ENCODE assay signal across 29 cellular contexts in the genomic region with DNA sequence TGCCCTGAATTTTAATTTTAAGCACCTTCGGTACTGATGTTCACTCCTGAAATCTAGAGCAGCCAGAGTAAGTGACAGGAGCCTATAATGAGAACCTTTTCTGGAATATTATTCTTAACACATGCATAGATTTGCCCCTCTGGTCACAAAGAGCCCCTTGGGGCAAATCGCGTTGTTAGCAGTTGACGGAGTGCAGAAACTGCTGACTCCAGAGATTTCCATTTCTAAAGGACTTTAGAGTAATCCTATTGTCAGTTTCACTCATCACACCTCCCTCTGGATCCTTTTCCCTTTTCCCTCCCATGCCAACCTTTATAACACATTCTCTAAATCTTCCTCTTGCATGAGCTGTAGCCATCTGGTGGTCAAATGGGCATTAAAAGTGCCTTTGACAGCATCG.
DNase-seq lines count a peak whose midpoint lies in the region; ATAC-seq, FAIRE-seq and TF ChIP-seq lines count a peak whose summit lies in the region.
"Had no signal": no experiment of that assay in that cellular context is flagged by ENCODE, and none has a peak within 500 bp of the region (broad histone marks: within the 10 kb centered on the region; RNA-seq: fewer than 3 reads in every experiment).

No MANE protein-coding gene starts in this region.

- no peak overlapping the region for H3K4me3 Mint-ChIP-seq in activated T-helper 17 cell treated with anti-CD3 and anti-CD28 coated beads, Interleukin-2, amount 50 U/mL, for 72 hours
- H3K4me3 Mint-ChIP-seq: activated CD8-positive, alpha-beta T cell treated with anti-CD3 and anti-CD28 coated beads, Interleukin-2, amount 10 ng/mL, durations not matched to agents 7 days and 5 days; activated naive CD4-positive, alpha-beta T cell treated with anti-CD3 and anti-CD28 coated beads, Interleukin-2, amount 50 U/mL, for 24 hours; CD8-positive, alpha-beta T cell; neural crest cell; stimulated activated naive CD8-positive, alpha-beta T cell treated with anti-CD3 and anti-CD28 coated beads, Interleukin-15, Interleukin-2, amounts not matched to agents 100 ng/mL and 50 ng/mL, for 24 hours had no signal

- DNase-seq in ELF-1 (ENCODE audit: low read depth, low spot score) (peak; percentile 58), IMR-90 (no peak), K562 (ENCODE audit: extremely low read depth in 1 of 4, low spot score in 3 of 4) (no peak), mesendoderm (peak; percentile 18), NCI-H187 (lab: John Stamatoyannopoulos, UW) (no peak), WERI-Rb-1 (no peak)
- no peak for DNase-seq in NK-92 treated with Interleukin-12 subunit alpha and Interleukin-12 subunit beta, amount 100 ng/mL, for 24 hours (lab: John Stamatoyannopoulos, UW)
- DNase-seq: ACHN; activated CD4-positive, alpha-beta T cell treated with anti-CD3 and anti-CD28 coated beads for 4 hours; activated CD8-positive, alpha-beta T cell treated with anti-CD3 and anti-CD28 coated beads, Interleukin-2, amount 10 ng/mL, durations not matched to agents 7 days and 5 days; anterior cingulate cortex; BE2C; CD8-positive, alpha-beta T cell; DMS 273 treated with DMSO at 0.1 percent for 48 hours; NCI-H146; NCI-H2171; NCI-H510A; stimulated activated CD4-positive, alpha-beta T cell treated with anti-CD3 and anti-CD28 coated beads, Interleukin-1b, Interleukin-23, amount 100 ng/mL, for 48 hours; testis had no signal

- no peak for ATAC-seq in IMR-90 (ENCODE audit: low read depth)
- no peak for ATAC-seq in K562
- ATAC-seq in activated T-helper 17 cell treated with anti-CD3 and anti-CD28 coated beads, Interleukin-2, amount 50 U/mL, for 72 hours (replicated peaks): no peak
- ATAC-seq: activated CD8-positive, alpha-beta T cell treated with anti-CD3 and anti-CD28 coated beads, Interleukin-2, amount 10 ng/mL, durations not matched to agents 7 days and 5 days; CD8-positive, alpha-beta T cell; left lobe of liver had no signal

- H2BK20ac ChIP-seq in IMR-90 (ENCODE audit: low read depth, low read length): no peak overlapping the region

- no peaks in the 10 kb centered on the region for H3K79me1 ChIP-seq in IMR-90 (ENCODE audit: low read depth in 1 of 2, low read length in 2 of 2)
- no peaks in the 10 kb centered on the region for H3K79me1 ChIP-seq in mesendoderm (ENCODE audit: low read length)

- no peaks in the 10 kb centered on the region for H3K27me3 Mint-ChIP-seq in activated T-helper 17 cell treated with anti-CD3 and anti-CD28 coated beads, Interleukin-2, amount 50 U/mL, for 72 hours
- H3K27me3 Mint-ChIP-seq: activated naive CD4-positive, alpha-beta T cell treated with anti-CD3 and anti-CD28 coated beads, Interleukin-2, amount 50 U/mL, for 24 hours had no signal

- no peak for TF ChIP-seq RAD21 in IMR-90 (IDR thresholded peaks at IDR 0.05; ENCODE audit: low read length)
- no peak for TF ChIP-seq RAD21 in K562 (CRISPR knock-in tag; conservative IDR thresholded peaks at IDR 0.05 in 1 of 2, IDR thresholded peaks at IDR 0.05 in 1 of 2)

- dilution Hi-C loops in IMR-90 (cut with HindIII; ENCODE audit: low sequenced_read_pairs, unreplicated experiment): no loop called here

- no peak overlapping the region for H4K91ac ChIP-seq in IMR-90 (ENCODE audit: insufficient read depth, low read depth, low read length)

- H3K27me3 ChIP-seq in IMR-90 (ENCODE audit: control insufficient read depth, insufficient read depth, low read length): no peaks in the 10 kb centered on the region
- no peaks in the 10 kb centered on the region for H3K27me3 ChIP-seq in K562 (ENCODE audit: control insufficient read depth in 2 of 2, insufficient read depth in 2 of 2, low read length in 2 of 2)
- H3K27me3 ChIP-seq in mesendoderm (ENCODE audit: insufficient read depth, low read length, poor library complexity): no peaks in the 10 kb centered on the region
- peaks cover 15% of the 10 kb centered on the region for H3K27me3 ChIP-seq in WERI-Rb-1 (ENCODE audit: insufficient read depth, low read depth, severe bottlenecking)
- H3K27me3 ChIP-seq: BE2C, breast epithelium, right atrium auricular region, testis, vagina had no signal

- intact Hi-C loops in IMR-90 (cut with micrococcal nuclease) (no loop called here), K562 (cut with micrococcal nuclease) (no loop called here)

- H3K4me2 ChIP-seq in IMR-90 (ENCODE audit: low read depth, low read length) (no peak overlapping the region), K562 (ENCODE audit: insufficient read depth, low read length) (no peak overlapping the region), mesendoderm (ENCODE audit: low read length) (no peak overlapping the region)

- no peak for FAIRE-seq in K562 (lab: Jason Lieb, UNC)
- FAIRE-seq: H54 had no signal

- no peaks in the 10 kb centered on the region for H3K4me1 ChIP-seq in IMR-90 (ENCODE audit: control insufficient read depth, insufficient read depth, low read length)
- no peaks in the 10 kb centered on the region for H3K4me1 ChIP-seq in K562 (replicated peaks in 1 of 2; ENCODE audit: control insufficient read depth in 2 of 2, insufficient read depth in 2 of 2, low read length in 2 of 2)
- no peaks in the 10 kb centered on the region for H3K4me1 ChIP-seq in mesendoderm (ENCODE audit: control insufficient read depth, low read depth, low read length)
- H3K4me1 ChIP-seq: BE2C, breast epithelium, parathyroid adenoma, right atrium auricular region, testis, vagina had no signal

- H3K9me3 ChIP-seq in IMR-90 (ENCODE audit: control insufficient read depth, insufficient read depth, low read length) (no peaks in the 10 kb centered on the region), K562 (replicated peaks; ENCODE audit: control insufficient read depth, insufficient read depth, low read depth, low read length) (no peaks in the 10 kb centered on the region), WERI-Rb-1 (ENCODE audit: severe bottlenecking) (no peaks in the 10 kb centered on the region)
- H3K9me3 ChIP-seq: BE2C, breast epithelium, right atrium auricular region, testis, vagina had no signal

- H2BK5ac ChIP-seq in IMR-90 (ENCODE audit: low read depth, low read length, poor library complexity, severe bottlenecking): no peak overlapping the region
- no peak overlapping the region for H2BK5ac ChIP-seq in mesendoderm (ENCODE audit: low read length)

- H4K20me1 ChIP-seq in IMR-90 (ENCODE audit: insufficient read depth, low read length): no peaks in the 10 kb centered on the region
- H4K20me1 ChIP-seq in K562 (replicated peaks; ENCODE audit: control insufficient read depth, insufficient read depth, low read length): no peaks in the 10 kb centered on the region

- no peak overlapping the region for H3K4ac ChIP-seq in IMR-90 (ENCODE audit: low read depth, low read length)
- no peak overlapping the region for H3K4ac ChIP-seq in mesendoderm (ENCODE audit: low read depth, low read length)

- H3K18ac ChIP-seq in IMR-90 (ENCODE audit: low read depth, low read length) (no peak overlapping the region), mesendoderm (ENCODE audit: low read length) (no peak overlapping the region)

- H3K4me1 Mint-ChIP-seq in activated T-helper 17 cell treated with anti-CD3 and anti-CD28 coated beads, Interleukin-2, amount 50 U/mL, for 72 hours: no peaks in the 10 kb centered on the region
- H3K4me1 Mint-ChIP-seq: activated naive CD4-positive, alpha-beta T cell treated with anti-CD3 and anti-CD28 coated beads, Interleukin-2, amount 50 U/mL, for 24 hours; neural crest cell had no signal

- no peak overlapping the region for H2AK9ac ChIP-seq in IMR-90 (replicated peaks; ENCODE audit: low read depth, low read length, poor library complexity)

- no peak overlapping the region for H3K27ac ChIP-seq in IMR-90 (ENCODE audit: insufficient read depth, low read length)
- H3K27ac ChIP-seq in K562 (ENCODE audit: extremely low read depth, low read depth, low read length): no peak overlapping the region
- H3K27ac ChIP-seq in mesendoderm (ENCODE audit: low read depth, low read length): no peak overlapping the region
- no peak overlapping the region for H3K27ac ChIP-seq in WERI-Rb-1
- H3K27ac ChIP-seq: breast epithelium, parathyroid adenoma, right atrium auricular region, testis, vagina had no signal

- H3K4me3 ChIP-seq in IMR-90 (ENCODE audit: insufficient read depth, low read depth, low read length): no peak overlapping the region
- H3K4me3 ChIP-seq in K562: no peak overlapping the region
- no peak overlapping the region for H3K4me3 ChIP-seq in mesendoderm (ENCODE audit: low read length)
- no peak overlapping the region for H3K4me3 ChIP-seq in WERI-Rb-1 (ENCODE audit: low read depth, low read length)
- H3K4me3 ChIP-seq: breast epithelium, right atrium auricular region, testis, vagina had no signal

- no peak overlapping the region for H3K9ac ChIP-seq in IMR-90 (ENCODE audit: low read depth, low read length)
- no peak overlapping the region for H3K9ac ChIP-seq in K562 (ENCODE audit: insufficient read depth in 1 of 2, low read depth in 2 of 2, low read length in 2 of 2)
- H3K9ac ChIP-seq in mesendoderm (ENCODE audit: low read length): no peak overlapping the region
- H3K9ac ChIP-seq: parathyroid adenoma had no signal

- H3K23ac ChIP-seq in IMR-90 (ENCODE audit: low read depth, low read length): no peak overlapping the region
- H3K23ac ChIP-seq in mesendoderm (ENCODE audit: low read length): no peak overlapping the region

- no peak for TF ChIP-seq POLR2A in IMR-90 (IDR thresholded peaks at IDR 0.05; ENCODE audit: low read depth, low read length)
- no peak for TF ChIP-seq POLR2A in K562 (conservative IDR thresholded peaks at IDR 0.05)

- H3K9me1 ChIP-seq in IMR-90 (ENCODE audit: insufficient read depth, low read length) (no peaks in the 10 kb centered on the region), K562 (ENCODE audit: control insufficient read depth, insufficient read depth, low read length) (no peaks in the 10 kb centered on the region)

- BruUV-seq in IMR-90 (replicated peaks; lab: Mats Ljungman, UMichigan): no TSS peak
- no TSS peak for BruUV-seq in K562 (replicated peaks; lab: Mats Ljungman, UMichigan)

- no peaks in the 10 kb centered on the region for H3K36me3 Mint-ChIP-seq in activated T-helper 17 cell treated with anti-CD3 and anti-CD28 coated beads, Interleukin-2, amount 50 U/mL, for 72 hours (ENCODE audit: low read depth)
- H3K36me3 Mint-ChIP-seq: activated naive CD4-positive, alpha-beta T cell treated with anti-CD3 and anti-CD28 coated beads, Interleukin-2, amount 50 U/mL, for 24 hours; CD8-positive, alpha-beta T cell had no signal

- TF ChIP-seq EP300 in K562 (IDR thresholded peaks at IDR 0.05; ENCODE audit: low read length): no peak

- TF ChIP-seq CTCF in IMR-90 (conservative IDR thresholded peaks at IDR 0.05; ENCODE audit: low read depth, low read length) (no peak), K562 (IDR thresholded peaks at IDR 0.05 in 2 of 3, conservative IDR thresholded peaks at IDR 0.05 in 1 of 3; ENCODE audit: insufficient read depth in 2 of 3, low read depth in 1 of 3, low read length in 3 of 3) (no peak), WERI-Rb-1 (IDR thresholded peaks at IDR 0.05; ENCODE audit: low read depth, low read length) (no peak)

- WGBS in IMR-90 (ENCODE audit: extremely low coverage in 2 of 2, insufficient read length in 1 of 2), 2 experiments: no CpG with 5 or more reads among the region's 5 CpGs
- 0% methylated on average over 4 of the region's 5 CpGs for WGBS in K562 (ENCODE audit: insufficient coverage, low coverage, missing lambda C conversion rate)
- no CpG with 5 or more reads among the region's 5 CpGs for WGBS in mesendoderm (ENCODE audit: extremely low coverage, insufficient coverage, low lambda C conversion rate)

- H3K9me3 Mint-ChIP-seq in activated T-helper 17 cell treated with anti-CD3 and anti-CD28 coated beads, Interleukin-2, amount 50 U/mL, for 72 hours: no peaks in the 10 kb centered on the region
- H3K9me3 Mint-ChIP-seq: activated naive CD4-positive, alpha-beta T cell treated with anti-CD3 and anti-CD28 coated beads, Interleukin-2, amount 50 U/mL, for 24 hours; CD8-positive, alpha-beta T cell; stimulated activated naive CD8-positive, alpha-beta T cell treated with anti-CD3 and anti-CD28 coated beads, Interleukin-15, Interleukin-2, amounts not matched to agents 100 ng/mL and 50 ng/mL, for 24 hours had no signal

- H2AK5ac ChIP-seq in IMR-90 (ENCODE audit: low read depth, low read length) (no peak overlapping the region), mesendoderm (ENCODE audit: low read length) (no peak overlapping the region)

- in situ Hi-C loops in IMR-90 (cut with MboI; ENCODE audit: low sequenced_read_pairs): no loop called here
- in situ Hi-C loops in K562 (cut with MboI): no loop called here

- no peak overlapping the region for H3K27ac Mint-ChIP-seq in activated T-helper 17 cell treated with anti-CD3 and anti-CD28 coated beads, Interleukin-2, amount 50 U/mL, for 72 hours
- H3K27ac Mint-ChIP-seq: activated CD8-positive, alpha-beta T cell treated with anti-CD3 and anti-CD28 coated beads, Interleukin-2, amount 10 ng/mL, durations not matched to agents 7 days and 5 days; activated naive CD4-positive, alpha-beta T cell treated with anti-CD3 and anti-CD28 coated beads, Interleukin-2, amount 50 U/mL, for 24 hours; CD8-positive, alpha-beta T cell; stimulated activated naive CD8-positive, alpha-beta T cell treated with anti-CD3 and anti-CD28 coated beads, Interleukin-15, Interleukin-2, amounts not matched to agents 100 ng/mL and 50 ng/mL, for 24 hours had no signal

- CTCF ChIA-PET in IMR-90 (lab: Yijun Ruan, JAX): interaction anchor here (0.7 kb wide), 1 partner anchor 39 kb away, joined by 3 read pairs; no protein-coding TSS in a partner anchor
- CTCF ChIA-PET in K562 (lab: Yijun Ruan, JAX; ENCODE audit: low intra/inter-chr PET ratio): no interaction called here

- H4K5ac ChIP-seq in IMR-90 (ENCODE audit: low read depth, low read length): no peak overlapping the region
- no peak overlapping the region for H4K5ac ChIP-seq in mesendoderm (ENCODE audit: low read length)

- H3K56ac ChIP-seq in IMR-90 (ENCODE audit: extremely low read depth, insufficient read depth, low read length) (no peak overlapping the region), mesendoderm (ENCODE audit: low read length) (no peak overlapping the region)

- H2AFZ ChIP-seq in IMR-90 (replicated peaks; ENCODE audit: low read length, poor library complexity): no peak overlapping the region
- H2AFZ ChIP-seq in K562 (ENCODE audit: low read depth, low read length): no peak overlapping the region
- H2AFZ ChIP-seq: parathyroid adenoma had no signal

- H2BK15ac ChIP-seq in IMR-90 (ENCODE audit: low read depth, low read length) (no peak overlapping the region), mesendoderm (replicated peaks; ENCODE audit: low read depth) (no peak overlapping the region)

- H2BK120ac ChIP-seq in IMR-90 (ENCODE audit: low read depth, low read length) (no peak overlapping the region), mesendoderm (ENCODE audit: low read depth, low read length) (no peak overlapping the region)

- POLR2A ChIA-PET in IMR-90 (lab: Charles Lee; ENCODE audit: unreplicated experiment): no interaction called here
- POLR2A ChIA-PET in K562 (lab: Yijun Ruan, JAX): no interaction called here

- H3K36me3 ChIP-seq in IMR-90 (ENCODE audit: control insufficient read depth, insufficient read depth, low read length) (no peaks in the 10 kb centered on the region), K562 (ENCODE audit: control insufficient read depth, insufficient read depth, low read length) (no peaks in the 10 kb centered on the region), mesendoderm (ENCODE audit: control insufficient read depth, insufficient read depth, low read length) (no peaks in the 10 kb centered on the region), WERI-Rb-1 (no peaks in the 10 kb centered on the region)
- H3K36me3 ChIP-seq: BE2C, breast epithelium, right atrium auricular region, vagina had no signal

- H3K79me2 ChIP-seq in K562 (ENCODE audit: control insufficient read depth, insufficient read depth, low read length) (no peaks in the 10 kb centered on the region), mesendoderm (ENCODE audit: control insufficient read depth, insufficient read depth, low read length) (no peaks in the 10 kb centered on the region)
- H3K79me2 ChIP-seq: parathyroid adenoma had no signal

- no peak overlapping the region for H4K8ac ChIP-seq in IMR-90 (ENCODE audit: low read depth in 2 of 2, low read length in 2 of 2)
- H4K8ac ChIP-seq in mesendoderm (ENCODE audit: low read depth, low read length): no peak overlapping the region

- H3K14ac ChIP-seq in IMR-90 (replicated peaks; ENCODE audit: low read depth, low read length): no peak overlapping the region

Comparison
In these comparisons a context has a peak if more than half of its experiments do, and no peak if none do; other contexts are left out.
1. DNase-seq: peak in ELF-1 (single experiment) and mesendoderm (single experiment); none in IMR-90 (single experiment), K562 (0 of 4), NCI-H187 (0 of 2), NK-92 treated with Interleukin-12 subunit alpha and Interleukin-12 subunit beta, amount 100 ng/mL, for 24 hours (single experiment) and WERI-Rb-1 (single experiment).